In the genomic region with DNA sequence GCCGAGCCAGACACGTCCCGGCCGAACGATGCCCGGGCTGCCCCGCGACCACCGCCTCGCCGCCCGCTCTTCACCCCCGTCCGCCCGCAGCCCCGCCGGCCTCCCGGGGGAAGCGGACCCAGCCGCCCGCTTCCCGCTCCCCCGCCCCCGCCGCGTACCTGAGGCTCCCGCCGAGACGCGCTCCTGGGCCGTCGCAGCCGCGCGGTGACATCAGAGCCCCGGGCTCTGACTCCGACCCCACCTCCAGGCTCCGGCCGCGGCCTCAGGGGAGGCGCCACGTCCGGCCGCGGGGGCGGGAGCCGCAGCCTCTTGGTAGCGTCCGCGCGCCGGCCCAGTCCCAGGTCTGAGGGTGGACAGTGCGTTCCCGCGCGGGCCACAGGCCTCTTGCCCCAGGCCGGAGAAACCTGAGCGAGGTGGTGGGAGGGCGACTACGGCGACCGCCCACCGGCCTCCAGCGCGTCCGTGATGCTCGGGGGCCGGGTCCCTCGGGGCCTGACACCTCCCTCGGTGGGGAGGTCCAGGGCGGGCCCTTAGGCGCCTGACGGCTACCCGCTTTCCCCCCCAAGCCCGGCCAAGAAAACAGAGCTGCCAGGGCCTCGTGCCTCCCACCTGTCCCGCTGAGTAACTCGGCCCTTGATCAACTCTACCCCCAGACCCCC, we compare ENCODE assay signal across 8 cellular contexts. TPM values are rescaled to one million over a fixed set of nuclear protein-coding genes. Genes with fewer than 3 reads are reported as not detected.
DNase-seq lines count a peak whose midpoint lies in the region; ATAC-seq and TF ChIP-seq lines count a peak whose summit lies in the region.

A gene with protein sequence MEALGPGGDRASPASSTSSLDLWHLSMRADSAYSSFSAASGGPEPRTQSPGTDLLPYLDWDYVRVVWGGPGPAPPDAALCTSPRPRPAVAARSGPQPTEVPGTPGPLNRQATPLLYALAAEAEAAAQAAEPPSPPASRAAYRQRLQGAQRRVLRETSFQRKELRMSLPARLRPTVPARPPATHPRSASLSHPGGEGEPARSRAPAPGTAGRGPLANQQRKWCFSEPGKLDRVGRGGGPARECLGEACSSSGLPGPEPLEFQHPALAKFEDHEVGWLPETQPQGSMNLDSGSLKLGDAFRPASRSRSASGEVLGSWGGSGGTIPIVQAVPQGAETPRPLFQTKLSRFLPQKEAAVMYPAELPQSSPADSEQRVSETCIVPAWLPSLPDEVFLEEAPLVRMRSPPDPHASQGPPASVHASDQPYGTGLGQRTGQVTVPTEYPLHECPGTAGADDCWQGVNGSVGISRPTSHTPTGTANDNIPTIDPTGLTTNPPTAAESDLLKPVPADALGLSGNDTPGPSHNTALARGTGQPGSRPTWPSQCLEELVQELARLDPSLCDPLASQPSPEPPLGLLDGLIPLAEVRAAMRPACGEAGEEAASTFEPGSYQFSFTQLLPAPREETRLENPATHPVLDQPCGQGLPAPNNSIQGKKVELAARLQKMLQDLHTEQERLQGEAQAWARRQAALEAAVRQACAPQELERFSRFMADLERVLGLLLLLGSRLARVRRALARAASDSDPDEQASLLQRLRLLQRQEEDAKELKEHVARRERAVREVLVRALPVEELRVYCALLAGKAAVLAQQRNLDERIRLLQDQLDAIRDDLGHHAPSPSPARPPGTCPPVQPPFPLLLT (minus strand): TSS at position 212 of the 659 bp plus-strand sequence. CDS start 4,507 bp downstream, outside the sequence.

- DNase-seq in COLO668 (lab: John Stamatoyannopoulos, UW; ENCODE audit: unreplicated experiment) = peak; percentile 77
- peak; percentile 47 for DNase-seq in OCI-LY7 (ENCODE audit: low spot score)
- peak; percentile 55 to 57 for DNase-seq in cardiac fibroblast (ENCODE audit: low read depth in 2 of 2)
- no peak for DNase-seq in kidney epithelial cell (ENCODE audit: low read depth)
- peak; percentile 45 to 47 for DNase-seq in stimulated activated naive CD8-positive, alpha-beta T cell treated with anti-CD3 and anti-CD28 coated beads, Interleukin-15, amount 100 ng/mL, for 72 hours
- no peak for DNase-seq in NCI-H2081 treated with DMSO at 0.1 percent for 48 hours (lab: John Stamatoyannopoulos, UW)

- peaks cover 2% of the 10 kb centered on the region for H3K27me3 ChIP-seq in kidney epithelial cell (ENCODE audit: control insufficient read depth, insufficient read depth, low read length)

- CTCF ChIA-PET in OCI-LY7 (lab: Charles Lee; ENCODE audit: unreplicated experiment) = no interaction called here

- no TSS peak for BruUV-seq in OCI-LY7 (replicated peaks; lab: Mats Ljungman, UMichigan)

- H3K9me2 ChIP-seq in OCI-LY7 (ENCODE audit: insufficient read depth, low read length) = no peaks in the 10 kb centered on the region

- H3K27me3 Mint-ChIP-seq in stimulated activated naive CD8-positive, alpha-beta T cell treated with anti-CD3 and anti-CD28 coated beads, Interleukin-15, amount 100 ng/mL, for 72 hours = peaks cover 66% of the 10 kb centered on the region

- peak within 1 kb of the TSS; percentile 63 for H3K4me3 ChIP-seq in OCI-LY7 (ENCODE audit: low read depth, low read length, poor library complexity, severe bottlenecking)
- peak within 1 kb of the TSS; percentile 53 to 69 for H3K4me3 ChIP-seq in cardiac fibroblast (replicated peaks in 1 of 2; ENCODE audit: low read depth in 2 of 2, low read length in 2 of 2)
- peak within 1 kb of the TSS; percentile 65 for H3K4me3 ChIP-seq in kidney epithelial cell (ENCODE audit: low read depth, low read length)

- H3K9me3 ChIP-seq in OCI-LY7 (ENCODE audit: low read length) = no peaks in the 10 kb centered on the region

- peak within 1 kb of the TSS; percentile 91 to 95 for H3K4me3 Mint-ChIP-seq in stimulated activated naive CD8-positive, alpha-beta T cell treated with anti-CD3 and anti-CD28 coated beads, Interleukin-15, amount 100 ng/mL, for 72 hours

- no peaks in the 10 kb centered on the region for H4K20me1 ChIP-seq in OCI-LY7 (ENCODE audit: insufficient read depth, low read length)

- H2AFZ ChIP-seq in OCI-LY7 (ENCODE audit: low read length) = peak within 1 kb of the TSS; percentile 35

- H3K36me3 ChIP-seq in OCI-LY7 (ENCODE audit: insufficient read depth, low read length) = no peaks in the 10 kb centered on the region
- no peaks in the 10 kb centered on the region for H3K36me3 ChIP-seq in kidney epithelial cell (ENCODE audit: control insufficient read depth, insufficient read depth, low read length)

- POLR2A ChIA-PET in OCI-LY7 (lab: Charles Lee) = interaction anchor here (0.8 kb wide), 1 partner anchor 10 kb away, joined by 3 read pairs; no protein-coding TSS in a partner anchor

- H3K27ac ChIP-seq in OCI-LY7 (ENCODE audit: low read depth, low read length, poor library complexity, severe bottlenecking) = no peak within 1 kb of the TSS

- no peaks in the 10 kb centered on the region for H3K79me2 ChIP-seq in OCI-LY7 (ENCODE audit: insufficient read depth, low read depth, low read length)

- H3K9me3 Mint-ChIP-seq in stimulated activated naive CD8-positive, alpha-beta T cell treated with anti-CD3 and anti-CD28 coated beads, Interleukin-15, amount 100 ng/mL, for 72 hours = no peaks in the 10 kb centered on the region

- ATAC-seq in GM18909 (IDR thresholded peaks at IDR 0.05; ENCODE audit: poor library complexity, unreplicated experiment) (peak; percentile 71), HG03045 (IDR thresholded peaks at IDR 0.05; ENCODE audit: unreplicated experiment) (peak; percentile 80)
- ATAC-seq in stimulated activated naive CD8-positive, alpha-beta T cell treated with anti-CD3 and anti-CD28 coated beads, Interleukin-15, amount 100 ng/mL, for 72 hours = peak; percentile 62

- intact Hi-C loops in OCI-LY7 (cut with micrococcal nuclease; ENCODE audit: unreplicated experiment) = loop anchor here (1.0 to 10.0 kb wide), 3 partner anchors 52 to 464 kb away; no protein-coding TSS in a partner anchor

- H3K27ac Mint-ChIP-seq in stimulated activated naive CD8-positive, alpha-beta T cell treated with anti-CD3 and anti-CD28 coated beads, Interleukin-15, amount 100 ng/mL, for 72 hours = peak within 1 kb of the TSS; percentile 63 to 93

- TF ChIP-seq CTCF in OCI-LY7 (conservative IDR thresholded peaks at IDR 0.05; ENCODE audit: low read length) = no peak
- no peak for TF ChIP-seq CTCF in cardiac fibroblast (IDR thresholded peaks at IDR 0.05; ENCODE audit: low read depth, low read length)
- no peak for TF ChIP-seq CTCF in kidney epithelial cell (IDR thresholded peaks at IDR 0.05; ENCODE audit: insufficient read depth, low read length, poor library complexity, severe bottlenecking)

- H3K4me1 ChIP-seq in OCI-LY7 (ENCODE audit: insufficient read depth, low read length, poor library complexity, severe bottlenecking) = peaks cover 5% of the 10 kb centered on the region

- H3K4me2 ChIP-seq in OCI-LY7 (ENCODE audit: low read length) = peak within 1 kb of the TSS; percentile 60

- peaks cover 39% of the 10 kb centered on the region for H3K4me1 Mint-ChIP-seq in stimulated activated naive CD8-positive, alpha-beta T cell treated with anti-CD3 and anti-CD28 coated beads, Interleukin-15, amount 100 ng/mL, for 72 hours

RNA-seq across cellular contexts. Expression of the gene that starts here (rescaled TPM):
- total RNA-seq in OCI-LY7 (2014; rRNA removed; shearing (Covaris generic)) = 0.36 and 0.60 TPM in 2 replicates
- total RNA-seq in OCI-LY7 (2022) (1.8 and 2.4 TPM in 2 replicates), kidney epithelial cell (6.7 and 9.8 TPM in 2 replicates)

Comparison
In these comparisons a context has a peak if more than half of its experiments do, and no peak if none do; other contexts are left out.
1. DNase-seq: peak in COLO668 (single experiment), OCI-LY7 (single experiment), cardiac fibroblast (2 of 2) and stimulated activated naive CD8-positive, alpha-beta T cell treated with anti-CD3 and anti-CD28 coated beads, Interleukin-15, amount 100 ng/mL, for 72 hours (2 of 2); none in kidney epithelial cell (single experiment) and NCI-H2081 treated with DMSO at 0.1 percent for 48 hours (single experiment).
2. Peak in every context shown above with its lines, with median percentiles within 50 percentile points of each other: ATAC-seq and H3K4me3 ChIP-seq.